1 cellular context compared by ENCODE assay signal in the genomic region with DNA sequence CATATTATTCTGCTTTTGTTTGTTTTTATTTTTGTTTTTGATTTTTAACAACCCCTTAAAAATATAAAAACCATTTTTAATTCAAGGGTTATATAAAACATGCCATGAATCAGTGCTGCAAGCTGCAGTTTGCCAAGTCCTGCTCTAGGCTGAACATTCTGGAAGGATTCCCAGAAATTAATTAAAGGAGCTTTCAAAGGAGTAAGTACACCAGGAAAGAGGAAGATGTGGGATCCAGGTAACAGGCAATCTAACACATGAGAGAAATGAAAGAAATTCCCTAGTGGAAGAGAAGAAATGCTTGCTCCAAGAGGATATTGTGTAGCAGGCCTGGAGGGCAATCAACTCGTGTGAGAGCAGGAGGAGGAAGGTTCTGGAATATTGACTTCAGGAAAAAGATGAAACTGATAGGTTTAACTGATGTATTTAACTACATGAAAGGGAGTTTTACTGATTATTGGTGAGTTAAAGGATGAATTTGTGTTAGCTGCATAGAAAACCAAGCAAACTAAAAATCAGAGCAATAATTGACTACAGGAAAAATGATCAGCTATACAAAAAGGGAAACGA.
TF ChIP-seq lines count a peak whose summit lies in the region.

No MANE protein-coding gene starts in this region.

TF ChIP-seq in HepG2, 621 proteins besides CTCF, POLR2A, EP300 and RAD21 (continued from another document):
- TF ChIP-seq ZNF263 (CRISPR knock-in tag; IDR thresholded peaks at IDR 0.05) (no peak), ZNF605 (CRISPR knock-in tag; IDR thresholded peaks at IDR 0.05) (no peak), ZNF275 (CRISPR knock-in tag; IDR thresholded peaks at IDR 0.05; ENCODE audit: borderline replicate concordance) (no peak)
- TF ChIP-seq, protein P1, sequence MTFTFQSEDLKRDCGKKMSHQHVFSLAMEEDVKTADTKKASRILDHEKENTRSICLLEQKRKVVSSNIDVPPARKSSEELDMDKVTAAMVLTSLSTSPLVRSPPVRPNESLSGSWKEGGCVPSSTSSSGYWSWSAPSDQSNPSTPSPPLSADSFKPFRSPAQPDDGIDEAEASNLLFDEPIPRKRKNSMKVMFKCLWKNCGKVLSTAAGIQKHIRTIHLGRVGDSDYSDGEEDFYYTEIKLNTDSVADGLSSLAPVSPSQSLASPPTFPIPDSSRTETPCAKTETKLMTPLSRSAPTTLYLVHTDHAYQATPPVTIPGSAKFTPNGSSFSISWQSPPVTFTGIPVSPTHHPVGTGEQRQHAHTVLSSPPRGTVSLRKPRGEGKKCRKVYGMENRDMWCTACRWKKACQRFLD (CRISPR knock-in tag; IDR thresholded peaks at IDR 0.05; ENCODE audit: borderline replicate concordance) = no peak
TF ChIP-seq in HepG2: peak in this region for 0.
